ENCODE assay signal across 1 cellular context in genomic region chr17:67862614-67863217, GRCh38.
TF ChIP-seq lines count a peak whose summit lies in the region.

No MANE protein-coding gene starts in this region.

TF ChIP-seq in K562, 482 proteins besides CTCF, POLR2A, EP300 and RAD21:
- peak; percentile 56; the same call in 1 of the 2 replicates for TF ChIP-seq C11orf30 (IDR thresholded peaks at IDR 0.05; ENCODE audit: low read depth)
- no peak for TF ChIP-seq THAP7 (CRISPR knock-in tag; IDR thresholded peaks at IDR 0.05)
- TF ChIP-seq, protein P1, sequence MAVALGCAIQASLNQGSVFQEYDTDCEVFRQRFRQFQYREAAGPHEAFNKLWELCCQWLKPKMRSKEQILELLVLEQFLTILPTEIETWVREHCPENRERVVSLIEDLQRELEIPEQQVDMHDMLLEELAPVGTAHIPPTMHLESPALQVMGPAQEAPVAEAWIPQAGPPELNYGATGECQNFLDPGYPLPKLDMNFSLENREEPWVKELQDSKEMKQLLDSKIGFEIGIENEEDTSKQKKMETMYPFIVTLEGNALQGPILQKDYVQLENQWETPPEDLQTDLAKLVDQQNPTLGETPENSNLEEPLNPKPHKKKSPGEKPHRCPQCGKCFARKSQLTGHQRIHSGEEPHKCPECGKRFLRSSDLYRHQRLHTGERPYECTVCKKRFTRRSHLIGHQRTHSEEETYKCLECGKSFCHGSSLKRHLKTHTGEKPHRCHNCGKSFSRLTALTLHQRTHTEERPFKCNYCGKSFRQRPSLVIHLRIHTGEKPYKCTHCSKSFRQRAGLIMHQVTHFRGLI (CRISPR knock-in tag; IDR thresholded peaks at IDR 0.05): no peak
- TF ChIP-seq RBM15 (IDR thresholded peaks at IDR 0.05; ENCODE audit: insufficient read depth, low read length): no peak
- TF ChIP-seq ZNF75A (CRISPR knock-in tag; IDR thresholded peaks at IDR 0.05): no peak
- no peak for TF ChIP-seq CBFB (CRISPR knock-in tag; IDR thresholded peaks at IDR 0.05)
- no peak for TF ChIP-seq ZNF134 (CRISPR knock-in tag; conservative IDR thresholded peaks at IDR 0.05)
- TF ChIP-seq, protein P2, sequence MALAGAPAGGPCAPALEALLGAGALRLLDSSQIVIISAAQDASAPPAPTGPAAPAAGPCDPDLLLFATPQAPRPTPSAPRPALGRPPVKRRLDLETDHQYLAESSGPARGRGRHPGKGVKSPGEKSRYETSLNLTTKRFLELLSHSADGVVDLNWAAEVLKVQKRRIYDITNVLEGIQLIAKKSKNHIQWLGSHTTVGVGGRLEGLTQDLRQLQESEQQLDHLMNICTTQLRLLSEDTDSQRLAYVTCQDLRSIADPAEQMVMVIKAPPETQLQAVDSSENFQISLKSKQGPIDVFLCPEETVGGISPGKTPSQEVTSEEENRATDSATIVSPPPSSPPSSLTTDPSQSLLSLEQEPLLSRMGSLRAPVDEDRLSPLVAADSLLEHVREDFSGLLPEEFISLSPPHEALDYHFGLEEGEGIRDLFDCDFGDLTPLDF (CRISPR knock-in tag; IDR thresholded peaks at IDR 0.05): no peak
- TF ChIP-seq BDP1 (IDR thresholded peaks at IDR 0.05; ENCODE audit: insufficient read depth, insufficient read length): no peak
- TF ChIP-seq ZFX (CRISPR knock-in tag; IDR thresholded peaks at IDR 0.05): no peak
- no peak for TF ChIP-seq HMG20B (CRISPR knock-in tag; IDR thresholded peaks at IDR 0.05)
- TF ChIP-seq, protein P3, sequence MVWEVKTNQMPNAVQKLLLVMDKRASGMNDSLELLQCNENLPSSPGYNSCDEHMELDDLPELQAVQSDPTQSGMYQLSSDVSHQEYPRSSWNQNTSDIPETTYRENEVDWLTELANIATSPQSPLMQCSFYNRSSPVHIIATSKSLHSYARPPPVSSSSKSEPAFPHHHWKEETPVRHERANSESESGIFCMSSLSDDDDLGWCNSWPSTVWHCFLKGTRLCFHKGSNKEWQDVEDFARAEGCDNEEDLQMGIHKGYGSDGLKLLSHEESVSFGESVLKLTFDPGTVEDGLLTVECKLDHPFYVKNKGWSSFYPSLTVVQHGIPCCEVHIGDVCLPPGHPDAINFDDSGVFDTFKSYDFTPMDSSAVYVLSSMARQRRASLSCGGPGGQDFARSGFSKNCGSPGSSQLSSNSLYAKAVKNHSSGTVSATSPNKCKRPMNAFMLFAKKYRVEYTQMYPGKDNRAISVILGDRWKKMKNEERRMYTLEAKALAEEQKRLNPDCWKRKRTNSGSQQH (CRISPR knock-in tag; IDR thresholded peaks at IDR 0.05): no peak
- no peak for TF ChIP-seq SOX6 (IDR thresholded peaks at IDR 0.05)
- no peak for TF ChIP-seq SPI1 (IDR thresholded peaks at IDR 0.05; ENCODE audit: borderline replicate concordance, low read depth, low read length)
- peak; percentile 41; the same call in 1 of the 2 replicates for TF ChIP-seq CBFA2T3 (IDR thresholded peaks at IDR 0.05)
- TF ChIP-seq NFXL1 (CRISPR knock-in tag; IDR thresholded peaks at IDR 0.05): no peak
- no peak for TF ChIP-seq HCFC1 (IDR thresholded peaks at IDR 0.05; ENCODE audit: low read depth, low read length)
- TF ChIP-seq KAT7 (CRISPR knock-in tag; IDR thresholded peaks at IDR 0.05; ENCODE audit: borderline replicate concordance): no peak
- no peak for TF ChIP-seq CXXC5 (CRISPR knock-in tag; IDR thresholded peaks at IDR 0.05)
- no peak for TF ChIP-seq USF2 (CRISPR knock-in tag; IDR thresholded peaks at IDR 0.05)
- peak; percentile 90 for TF ChIP-seq ZNF384 (IDR thresholded peaks at IDR 0.05; ENCODE audit: low read depth, low read length)
- TF ChIP-seq ZSCAN32 (CRISPR knock-in tag; IDR thresholded peaks at IDR 0.05): no peak
- peak; percentile 85 for TF ChIP-seq ZNF707 (CRISPR knock-in tag; conservative IDR thresholded peaks at IDR 0.05)
- no peak for TF ChIP-seq EP400 (IDR thresholded peaks at IDR 0.05)
- no peak for TF ChIP-seq ZNF212 (CRISPR knock-in tag; IDR thresholded peaks at IDR 0.05)
- TF ChIP-seq SP2 (IDR thresholded peaks at IDR 0.05; ENCODE audit: extremely low read depth, low read depth, low read length, poor library complexity, severe bottlenecking): no peak
- TF ChIP-seq, protein P4, sequence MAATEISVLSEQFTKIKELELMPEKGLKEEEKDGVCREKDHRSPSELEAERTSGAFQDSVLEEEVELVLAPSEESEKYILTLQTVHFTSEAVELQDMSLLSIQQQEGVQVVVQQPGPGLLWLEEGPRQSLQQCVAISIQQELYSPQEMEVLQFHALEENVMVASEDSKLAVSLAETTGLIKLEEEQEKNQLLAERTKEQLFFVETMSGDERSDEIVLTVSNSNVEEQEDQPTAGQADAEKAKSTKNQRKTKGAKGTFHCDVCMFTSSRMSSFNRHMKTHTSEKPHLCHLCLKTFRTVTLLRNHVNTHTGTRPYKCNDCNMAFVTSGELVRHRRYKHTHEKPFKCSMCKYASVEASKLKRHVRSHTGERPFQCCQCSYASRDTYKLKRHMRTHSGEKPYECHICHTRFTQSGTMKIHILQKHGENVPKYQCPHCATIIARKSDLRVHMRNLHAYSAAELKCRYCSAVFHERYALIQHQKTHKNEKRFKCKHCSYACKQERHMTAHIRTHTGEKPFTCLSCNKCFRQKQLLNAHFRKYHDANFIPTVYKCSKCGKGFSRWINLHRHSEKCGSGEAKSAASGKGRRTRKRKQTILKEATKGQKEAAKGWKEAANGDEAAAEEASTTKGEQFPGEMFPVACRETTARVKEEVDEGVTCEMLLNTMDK (IDR thresholded peaks at IDR 0.05; ENCODE audit: borderline replicate concordance, insufficient read depth, low read depth, low read length, poor library complexity, severe bottlenecking): no peak
- no peak for TF ChIP-seq JUND (IDR thresholded peaks at IDR 0.05; ENCODE audit: borderline replicate concordance, low read depth, low read length)
- TF ChIP-seq JUND (tag; IDR thresholded peaks at IDR 0.05; ENCODE audit: borderline replicate concordance, low read depth, low read length): no peak
- no peak for TF ChIP-seq RFX1 (IDR thresholded peaks at IDR 0.05)
- TF ChIP-seq ARNT (IDR thresholded peaks at IDR 0.05): no peak
- TF ChIP-seq TAL1 (IDR thresholded peaks at IDR 0.05): peak; percentile 24; the same call in 1 of the 2 replicates
- TF ChIP-seq MCM2 (IDR thresholded peaks at IDR 0.05; ENCODE audit: low read depth): no peak
- TF ChIP-seq SFPQ (IDR thresholded peaks at IDR 0.05; ENCODE audit: low read depth, low read length): no peak
- TF ChIP-seq ZNF316 (IDR thresholded peaks at IDR 0.05): peak; percentile 48
